In the genomic region with DNA sequence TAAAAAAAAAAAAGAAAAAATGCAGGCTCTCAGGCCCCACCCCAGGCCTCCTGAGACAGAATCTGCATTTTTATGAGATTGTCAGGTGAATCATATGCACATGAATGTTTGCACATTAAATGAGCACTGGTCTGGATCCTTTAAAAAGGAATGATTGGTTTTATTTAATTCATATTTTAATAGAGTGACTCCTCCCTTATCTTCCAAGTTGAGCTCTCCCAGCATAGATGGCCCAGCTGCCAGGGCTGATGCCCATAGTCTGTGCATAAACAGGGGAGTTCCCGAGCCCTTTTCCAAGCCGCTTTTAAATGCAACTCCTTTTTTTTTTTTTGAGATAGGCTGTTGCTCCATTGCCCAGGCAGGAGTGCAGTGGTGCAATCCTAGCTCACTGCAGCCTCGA, we compare ENCODE assay signal across 20 cellular contexts.
"Had no signal": no experiment of that assay in that cellular context is flagged by ENCODE, and none has a peak within 500 bp of the region (broad histone marks: within the 10 kb centered on the region; RNA-seq: fewer than 3 reads in every experiment).

No MANE protein-coding gene starts in this region.

- H3K27me3 ChIP-seq: esophagus squamous epithelium, gastrocnemius medialis, heart right ventricle, left lung had no signal

- DNase-seq: effector CD8-positive, alpha-beta T cell; effector memory CD8-positive, alpha-beta T cell; endodermal cell; erythroblast; esophagus squamous epithelium; foreskin fibroblast; foreskin melanocyte; gastrocnemius medialis; glutamatergic neuron; heart right ventricle; hippocampal formation; left cardiac atrium; left lung; left ventricle myocardium superior; lower lobe of right lung; mesenchymal stem cell; mucosa of descending colon; naive B cell had no signal

- H3K27ac ChIP-seq: coronary artery, epithelial cell of prostate, esophagus squamous epithelium, gastrocnemius medialis, heart right ventricle, left lung, lower lobe of right lung had no signal

- H3K4me3 ChIP-seq: coronary artery, esophagus squamous epithelium, gastrocnemius medialis, heart right ventricle, left lung, lower lobe of right lung, mucosa of descending colon had no signal

- H3K4me1 ChIP-seq: lower lobe of right lung had no signal

- H3K36me3 ChIP-seq: esophagus squamous epithelium, gastrocnemius medialis, heart right ventricle, left lung, lower lobe of right lung had no signal

- H3K9me3 ChIP-seq: gastrocnemius medialis had no signal
